In the genomic region with DNA sequence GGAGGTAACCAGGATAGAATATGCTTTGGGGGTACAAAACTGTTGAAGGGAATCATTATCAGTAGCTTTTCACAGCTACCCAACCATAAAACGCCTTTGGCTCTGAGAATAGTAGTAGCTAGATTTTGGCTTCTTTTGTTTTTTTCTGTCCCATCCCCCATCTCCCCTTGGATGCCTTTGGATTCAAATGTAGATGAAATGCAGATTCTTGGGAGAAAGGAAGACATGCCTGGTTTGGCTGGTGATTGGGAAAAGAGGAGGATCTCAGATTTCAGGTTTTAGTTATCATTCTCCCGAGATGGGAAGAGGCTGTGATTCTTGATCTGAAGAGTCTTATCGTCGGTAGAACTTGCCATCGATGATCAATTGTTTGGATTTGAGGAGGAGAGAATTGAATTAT, we compare ENCODE assay signal across 22 cellular contexts. TPM values are rescaled to one million over a fixed set of nuclear protein-coding genes. Genes with fewer than 3 reads are reported as not detected.
DNase-seq lines count a peak whose midpoint lies in the region; ATAC-seq, FAIRE-seq and TF ChIP-seq lines count a peak whose summit lies in the region.
"Had no signal": no experiment of that assay in that cellular context is flagged by ENCODE, and none has a peak within 500 bp of the region (broad histone marks: within the 10 kb centered on the region; RNA-seq: fewer than 3 reads in every experiment).

No MANE protein-coding gene starts in this region.

- peaks cover 23 to 37% of the 10 kb centered on the region in 2 experiments for H3K79me2 ChIP-seq in H1 (ENCODE audit: control insufficient read depth in 1 of 2, insufficient read depth in 2 of 2, low read length in 2 of 2)

- H3K23me2 ChIP-seq in H1 (ENCODE audit: low read depth, low read length) = peaks cover 16% of the 10 kb centered on the region

- H4K5ac ChIP-seq in H1 (ENCODE audit: insufficient read length, low read depth, low read length) = peak overlapping the region; percentile 96

- peak overlapping the region; percentile 87 for H3K4ac ChIP-seq in H1 (replicated peaks; ENCODE audit: insufficient read length, low read depth, low read length)

- no peak; a peak in 1 of 4 replicates for TF ChIP-seq RAD21 in H1 (IDR thresholded peaks at IDR 0.05 in 1 of 2, conservative IDR thresholded peaks at IDR 0.05 in 1 of 2; ENCODE audit: low read depth in 2 of 2, low read length in 2 of 2)

- WGBS in H1 (ENCODE audit: extremely low coverage in 1 of 2, insufficient coverage in 1 of 2, insufficient read length in 1 of 2, insufficient replicate concordance in 2 of 2, low coverage in 1 of 2, low lambda C conversion rate in 2 of 2, missing lambda C conversion rate in 1 of 2), 2 experiments = 1% methylated on average over 5 of the region's 5 CpGs; no CpG with 5 or more reads in 1 of the 2 experiments

- H3K27ac Mint-ChIP-seq in stimulated activated naive B cell treated with anti-CD40 and anti-IgM and Interleukin-4, amounts not matched to agents 10 μg/mL and 1 μg/mL and 100 μg/mL, for 72 hours = peak overlapping the region; percentile 54

- TF ChIP-seq EP300 in H1 (IDR thresholded peaks at IDR 0.05; ENCODE audit: borderline replicate concordance in 1 of 2, low read depth in 2 of 2, low read length in 2 of 2) = peak in 1 of 2 experiments; percentile 85; a peak in 1 of 3 replicates

- H2BK20ac ChIP-seq in H1 (ENCODE audit: low read length) = no peak overlapping the region

- H3K9ac ChIP-seq in H1 (replicated peaks in 1 of 4; ENCODE audit: extremely low read depth in 1 of 4, low read depth in 3 of 4, low read length in 3 of 4) (peak overlapping the region in 3 of 4 experiments; percentile 52 to 83 (median 77); a peak in 6 of 7 replicates), iPS-18a (ENCODE audit: low read length) (peak overlapping the region; percentile 96)

- H3K36me3 Mint-ChIP-seq in stimulated activated naive B cell treated with anti-CD40 and anti-IgM and Interleukin-4, amounts not matched to agents 10 μg/mL and 1 μg/mL and 100 μg/mL, for 72 hours = peaks cover 0 to 4% of the 10 kb centered on the region in 2 donors

- H2AK5ac ChIP-seq in H1 (ENCODE audit: low read depth, low read length) = 0 out of 2 replicates have a peak overlapping the region, but pooled peaks have one; percentile 47

- peak; percentile 49 to 73 for DNase-seq in HAP-1 (ENCODE audit: low spot score in 2 of 2)
- no peak for DNase-seq in H1 (ENCODE audit: low read depth in 1 of 2, low spot score in 2 of 2)
- DNase-seq in stimulated activated naive B cell treated with anti-CD40 and anti-IgM and Interleukin-4, amounts not matched to agents 10 μg/mL and 1 μg/mL and 100 μg/mL, for 72 hours = no peak
- no peak for DNase-seq in stimulated activated CD4-positive, alpha-beta T cell treated with anti-CD3 and anti-CD28 coated beads, Interleukin-12 subunit alpha, Interleukin-12 subunit beta, amount 100 ng/mL, for 4 hours
- DNase-seq: ACHN, AML-193, DMS 273 treated with DMSO at 0.1 percent for 48 hours, IMR-90, Karpas-422, MG63, NCI-H1105, NCI-H187, NCI-H446, NCI-H69, RPMI8226, SIG-M5 had no signal

- ATAC-seq in stimulated activated naive B cell treated with anti-CD40 and anti-IgM and Interleukin-4, amounts not matched to agents 10 μg/mL and 1 μg/mL and 100 μg/mL, for 72 hours (replicated peaks) = no peak
- ATAC-seq in HG03039 (IDR thresholded peaks at IDR 0.05; ENCODE audit: unreplicated experiment) (no peak), GM18858 (IDR thresholded peaks at IDR 0.05; ENCODE audit: unreplicated experiment) (no peak)
- ATAC-seq: HCT116 had no signal

- H3K56ac ChIP-seq in H1 (replicated peaks; ENCODE audit: insufficient read length, low read depth, low read length) = peak overlapping the region; percentile 83

- peaks cover 10 to 16% of the 10 kb centered on the region in 2 experiments for H4K20me1 ChIP-seq in H1 (replicated peaks in 1 of 2; ENCODE audit: control insufficient read depth in 1 of 2, insufficient read depth in 2 of 2, low read length in 2 of 2)

- FAIRE-seq in H1 (lab: Jason Lieb, UNC) = peak; percentile 81
- FAIRE-seq: GM19239 had no signal

- 0 out of 2 replicates have a peak, but pooled peaks cover under 1% of the 10 kb centered on the region for H3K36me3 ChIP-seq in HAP-1 (replicated peaks)
- H3K36me3 ChIP-seq in H1 (ENCODE audit: control insufficient read depth in 2 of 4, insufficient read depth in 4 of 4, low read length in 3 of 4) = no peaks in the 10 kb centered on the region
- no peaks in the 10 kb centered on the region for H3K36me3 ChIP-seq in iPS-18a (ENCODE audit: control insufficient read depth, low read depth, low read length)
- H3K36me3 ChIP-seq: MG63 had no signal

- H3K18ac ChIP-seq in H1 (ENCODE audit: extremely low read depth, low read length) = peak overlapping the region; percentile 84

- peak overlapping the region; percentile 77 for H4K91ac ChIP-seq in H1 (replicated peaks; ENCODE audit: insufficient read length, low read length)

- H2BK120ac ChIP-seq in H1 (replicated peaks; ENCODE audit: low read depth, low read length) = peak overlapping the region; percentile 96

- no peak overlapping the region for H2AFZ ChIP-seq in H1 (ENCODE audit: low read length)

- H2BK5ac ChIP-seq in H1 (ENCODE audit: low read depth, low read length) = peak overlapping the region; percentile 98

- no peak for TF ChIP-seq CTCF in H1 (IDR thresholded peaks at IDR 0.05; ENCODE audit: control extremely low read depth in 1 of 3, insufficient read depth in 1 of 3, low read depth in 1 of 3, low read length in 3 of 3)

- H3K27me3 Mint-ChIP-seq in stimulated activated naive B cell treated with anti-CD40 and anti-IgM and Interleukin-4, amounts not matched to agents 10 μg/mL and 1 μg/mL and 100 μg/mL, for 72 hours = peaks cover 0 to 11% of the 10 kb centered on the region in 2 donors

- H3K4me3 ChIP-seq in HAP-1 = peak overlapping the region; percentile 24
- peak overlapping the region; percentile 84 to 90 (median 88) for H3K4me3 ChIP-seq in H1 (ENCODE audit: extremely low read depth in 1 of 4, insufficient read depth in 2 of 4, low read depth in 3 of 4, low read length in 4 of 4)
- peak overlapping the region; percentile 98 for H3K4me3 ChIP-seq in iPS-18a (ENCODE audit: low read length)
- H3K4me3 ChIP-seq: MG63 had no signal

- peak overlapping the region; percentile 93 to 94 for H3K4me2 ChIP-seq in H1 (ENCODE audit: insufficient read depth in 1 of 2, low read depth in 2 of 2, low read length in 2 of 2)

- CTCF ChIA-PET in H1 (lab: Charles Lee; ENCODE audit: partially characterized antibody) = interaction anchor here (1.2 to 1.5 kb wide), 2 partner anchors 18 to 86 kb away, joined by 4 to 5 read pairs; no protein-coding TSS in a partner anchor

- peaks cover 0 to 3% of the 10 kb centered on the region in 2 donors for H3K9me3 Mint-ChIP-seq in stimulated activated naive B cell treated with anti-CD40 and anti-IgM and Interleukin-4, amounts not matched to agents 10 μg/mL and 1 μg/mL and 100 μg/mL, for 72 hours

- H3K9me3 ChIP-seq in HAP-1 (no peaks in the 10 kb centered on the region), H1 (ENCODE audit: insufficient read depth in 2 of 2, low read depth in 1 of 2, low read length in 1 of 2) (no peaks in the 10 kb centered on the region), iPS-18a (ENCODE audit: control insufficient read depth, low read depth, low read length) (no peaks in the 10 kb centered on the region)
- H3K9me3 ChIP-seq: MG63 had no signal

- peak overlapping the region; percentile 53 for H2BK12ac ChIP-seq in H1 (ENCODE audit: low read depth, low read length)

- peak; percentile 61 to 87 for TF ChIP-seq POLR2A in H1 (IDR thresholded peaks at IDR 0.05; ENCODE audit: control extremely low read depth in 1 of 2, low read depth in 2 of 2, low read length in 2 of 2)

- peaks cover 7% of the 10 kb centered on the region; the same call in 1 of the 2 replicates for H3K79me1 ChIP-seq in H1 (ENCODE audit: low read depth, low read length)

- H3K4me3 Mint-ChIP-seq in stimulated activated naive B cell treated with anti-CD40 and anti-IgM and Interleukin-4, amounts not matched to agents 10 μg/mL and 1 μg/mL and 100 μg/mL, for 72 hours = no peak overlapping the region
- H3K4me3 Mint-ChIP-seq: CD14-positive monocyte had no signal

- peaks cover 19 to 31% of the 10 kb centered on the region in 2 donors for H3K4me1 Mint-ChIP-seq in stimulated activated naive B cell treated with anti-CD40 and anti-IgM and Interleukin-4, amounts not matched to agents 10 μg/mL and 1 μg/mL and 100 μg/mL, for 72 hours

- no peak overlapping the region for H4K8ac ChIP-seq in H1 (ENCODE audit: extremely low read depth, insufficient read depth, low read length)

- POLR2A ChIA-PET in H1 (lab: Charles Lee; ENCODE audit: partially characterized antibody) = interaction anchor here (0.7 to 1.4 kb wide), 11 partner anchors 9 to 269 kb away, joined by 3 to 6 read pairs (median 4); no protein-coding TSS in a partner anchor

- 0 out of 2 replicates have a peak overlapping the region, but pooled peaks have one; percentile 10 for H2BK15ac ChIP-seq in H1 (ENCODE audit: low read length)

- in situ Hi-C loops in HAP-1 (cut with MboI; ENCODE audit: low sequenced_read_pairs) = no loop called here

- no peaks in the 10 kb centered on the region for H3K27me3 ChIP-seq in HAP-1 (ENCODE audit: low read depth)
- peaks cover 2 to 7% (median 5%) of the 10 kb centered on the region in 4 experiments for H3K27me3 ChIP-seq in H1 (replicated peaks in 1 of 4; ENCODE audit: control insufficient read depth in 3 of 4, extremely low read depth in 1 of 4, insufficient read depth in 3 of 4, low read length in 3 of 4)
- peaks cover 15% of the 10 kb centered on the region for H3K27me3 ChIP-seq in iPS-18a (ENCODE audit: control insufficient read depth, insufficient read depth, low read length)
- H3K27me3 ChIP-seq: MG63 had no signal

- H3K27ac ChIP-seq in H1 (ENCODE audit: low read depth, low read length) (peak overlapping the region; percentile 77), iPS-18a (ENCODE audit: low read length) (peak overlapping the region; percentile 95)

- H3K23ac ChIP-seq in H1 (ENCODE audit: insufficient read length) = no peak overlapping the region

- H3K4me1 ChIP-seq in HAP-1 = peaks cover 24% of the 10 kb centered on the region
- peaks cover 3 to 12% (median 7%) of the 10 kb centered on the region in 4 experiments; a peak in 5 of 7 replicates for H3K4me1 ChIP-seq in H1 (replicated peaks in 1 of 4; ENCODE audit: control insufficient read depth in 3 of 4, insufficient read depth in 4 of 4, low read length in 3 of 4)
- peaks cover 22% of the 10 kb centered on the region for H3K4me1 ChIP-seq in iPS-18a (ENCODE audit: control insufficient read depth, low read depth, low read length)

- H3K14ac ChIP-seq in H1 (ENCODE audit: insufficient read length) = no peak overlapping the region

TF ChIP-seq in H1, 55 proteins besides CTCF, POLR2A, EP300 and RAD21 (continues in another document):
- TF ChIP-seq JUND (IDR thresholded peaks at IDR 0.05; ENCODE audit: low read length) = no peak

RNA-seq across cellular contexts. Expression of a gene that starts 3.5 kb away (rescaled TPM):
- 113 and 119 TPM in 2 replicates for total RNA-seq in H1 (2021; fragmentation: NEBNext Ultra II Directional; extraction: Animal tissue kit (Norgen Biotek cat#: 25700))
- polyA plus RNA-seq in H1 (2011; rRNA removed) = 53.7 and 56.4 TPM in 2 replicates
- 147 TPM for polyA plus RNA-seq in H1 (2011; cell fraction: cytosol; rRNA removed)
- polyA plus RNA-seq in H1 (2011; cell fraction: nucleus; rRNA removed) = 71.5 TPM
- 86.0 to 106 TPM (median 98.0 TPM) in 4 replicates for polyA plus RNA-seq in H1 (2012, experiment 1 of 2)
- 14.0 TPM for polyA plus RNA-seq in H1 (2012, experiment 2 of 2)
- polyA plus RNA-seq in H1 (2013, experiment 1 of 2) = 92.0 TPM
- polyA plus RNA-seq in H1 (2013, experiment 2 of 2) = 90.7 TPM
- polyA minus RNA-seq in H1 (2011; rRNA and poly(A)+ RNA removed) = 90.6 and 115 TPM in 2 replicates
- 79.0 TPM for polyA minus RNA-seq in H1 (2011; cell fraction: cytosol; rRNA and poly(A)+ RNA removed)
- 156 TPM for polyA minus RNA-seq in H1 (2011; cell fraction: nucleus; rRNA and poly(A)+ RNA removed)

Comparison
In these comparisons a context has a peak if more than half of its experiments do, and no peak if none do; other contexts are left out.
1. DNase-seq: peak in HAP-1 (2 of 2); none in H1 (0 of 2), stimulated activated naive B cell treated with anti-CD40 and anti-IgM and Interleukin-4, amounts not matched to agents 10 μg/mL and 1 μg/mL and 100 μg/mL, for 72 hours (single experiment) and stimulated activated CD4-positive, alpha-beta T cell treated with anti-CD3 and anti-CD28 coated beads, Interleukin-12 subunit alpha, Interleukin-12 subunit beta, amount 100 ng/mL, for 4 hours (single experiment).
2. H3K4me3 ChIP-seq: peak in every context shown above with its lines; median percentile 98 in iPS-18a; 88 in H1; 24 in HAP-1.